In genomic region chr17:385195-385835, GRCh38 we compare ENCODE assay signal across 8 cellular contexts. TPM values are rescaled to one million over a fixed set of nuclear protein-coding genes. Genes with fewer than 3 reads are reported as not detected.
DNase-seq lines count a peak whose midpoint lies in the region; ATAC-seq and TF ChIP-seq lines count a peak whose summit lies in the region.

No MANE protein-coding gene starts in this region.

- no peak for TF ChIP-seq CTCF in smooth muscle cell (IDR thresholded peaks at IDR 0.05; ENCODE audit: borderline replicate concordance, insufficient read depth, poor library complexity, severe bottlenecking)

- H3K4me1 ChIP-seq in adipocyte (ENCODE audit: control insufficient read depth, insufficient read depth, low read length) (no peaks in the 10 kb centered on the region), iPS-15b (ENCODE audit: control insufficient read depth, insufficient read depth, low read length) (peaks cover 11% of the 10 kb centered on the region), smooth muscle cell (ENCODE audit: low read depth) (peaks cover 13% of the 10 kb centered on the region)

- H3K9me3 ChIP-seq in adipocyte (ENCODE audit: control insufficient read depth, low read length): peaks cover 5% of the 10 kb centered on the region
- H3K9me3 ChIP-seq in iPS-15b (ENCODE audit: control insufficient read depth, insufficient read depth, low read length): no peaks in the 10 kb centered on the region
- H3K9me3 ChIP-seq in smooth muscle cell (replicated peaks; ENCODE audit: low read depth): no peaks in the 10 kb centered on the region

- H3F3A ChIP-seq in smooth muscle cell (ENCODE audit: low read depth): peaks cover 5% of the 10 kb centered on the region

- DNase-seq in D341Med (ENCODE audit: low spot score): peak; percentile 75
- peak; percentile 56 for DNase-seq in M059J (ENCODE audit: low read depth)
- peak; percentile 40 for DNase-seq in adipocyte (ENCODE audit: low read depth)
- peak; percentile 7 for DNase-seq in smooth muscle cell (lab: John Stamatoyannopoulos, UW; ENCODE audit: unreplicated experiment)
- no peak for DNase-seq in foreskin melanocyte

- no peak overlapping the region for H3K27ac ChIP-seq in smooth muscle cell (ENCODE audit: low read depth)

- H3K36me3 ChIP-seq in adipocyte (ENCODE audit: control insufficient read depth, insufficient read depth, low read length, severe bottlenecking): no peaks in the 10 kb centered on the region
- H3K36me3 ChIP-seq in iPS-15b (ENCODE audit: control insufficient read depth, insufficient read depth, low read length): no peaks in the 10 kb centered on the region
- no peaks in the 10 kb centered on the region for H3K36me3 ChIP-seq in smooth muscle cell (ENCODE audit: low read depth)

- H3K27me3 ChIP-seq in adipocyte (replicated peaks; ENCODE audit: control insufficient read depth, insufficient read depth, low read length) (peaks cover 23% of the 10 kb centered on the region), iPS-15b (ENCODE audit: control insufficient read depth, insufficient read depth, low read length) (peaks cover 34% of the 10 kb centered on the region), smooth muscle cell (ENCODE audit: low read depth) (peaks cover 14% of the 10 kb centered on the region)

- H2AFZ ChIP-seq in smooth muscle cell (ENCODE audit: low read depth): peak overlapping the region; percentile 58

- no peak overlapping the region for H3K9ac ChIP-seq in adipocyte (ENCODE audit: low read length)
- H3K9ac ChIP-seq in iPS-15b (ENCODE audit: low read depth, low read length): no peak overlapping the region
- H3K9ac ChIP-seq in smooth muscle cell (ENCODE audit: low read depth): no peak overlapping the region

- no peaks in the 10 kb centered on the region for H4K20me1 ChIP-seq in smooth muscle cell (ENCODE audit: low read depth)

- H3K4me3 ChIP-seq in adipocyte (ENCODE audit: low read length) (peak overlapping the region; percentile 27), iPS-15b (ENCODE audit: low read depth, low read length) (peak overlapping the region; percentile 35), smooth muscle cell (peak overlapping the region; percentile 49)

- no peaks in the 10 kb centered on the region for H3K79me2 ChIP-seq in smooth muscle cell (ENCODE audit: low read depth)

- 3% methylated on average over 25 of the region's 69 CpGs for WGBS in smooth muscle cell (ENCODE audit: low lambda C conversion rate)

- ATAC-seq in HG02840 (IDR thresholded peaks at IDR 0.05; ENCODE audit: low FRiP score, unreplicated experiment) (no peak), GM21515 (IDR thresholded peaks at IDR 0.05; ENCODE audit: unreplicated experiment) (no peak)

- H3K4me2 ChIP-seq in smooth muscle cell: peak overlapping the region; percentile 88

RNA-seq across cellular contexts. Expression of gene RPH3AL, which starts 32.7 kb away (rescaled TPM):
- 0.81 and 5.5 TPM in 2 replicates for total RNA-seq in M059J (2014; rRNA removed; shearing (Covaris generic))
- total RNA-seq in smooth muscle cell: 0.67 and 1.8 TPM in 2 replicates
- polyA plus RNA-seq in smooth muscle cell: 1.3 and 3.3 TPM in 2 replicates
